ENCODE assay signal across 9 cellular contexts in the genomic region with DNA sequence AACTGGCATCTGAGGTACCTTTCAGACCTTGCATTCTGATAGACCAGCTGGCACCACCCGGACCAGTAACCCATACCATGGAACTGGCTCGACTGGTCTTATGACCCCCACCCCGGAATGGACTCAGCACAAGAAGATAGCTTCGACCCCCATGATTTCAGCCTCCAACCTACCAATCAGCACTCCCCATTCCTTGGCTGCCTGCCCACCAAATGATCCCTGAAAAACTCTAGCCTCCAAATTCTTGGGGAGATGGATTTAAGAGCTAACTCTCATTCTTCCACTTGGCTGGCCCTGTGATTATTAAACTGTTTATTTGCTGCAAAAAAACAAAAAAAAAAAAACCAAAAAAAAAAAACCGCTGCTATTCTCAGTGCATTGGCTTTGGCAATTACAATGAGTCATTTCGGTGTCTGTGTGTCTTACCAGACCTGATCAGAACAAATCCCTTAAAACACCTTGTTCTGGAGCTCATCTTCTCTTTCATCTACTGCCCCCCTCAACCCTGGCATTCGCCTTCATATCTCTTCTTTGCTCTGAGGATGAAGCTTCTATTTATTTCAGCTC.
DNase-seq lines count a peak whose midpoint lies in the region; ATAC-seq and TF ChIP-seq lines count a peak whose summit lies in the region.
"Had no signal": no experiment of that assay in that cellular context is flagged by ENCODE, and none has a peak within 500 bp of the region (broad histone marks: within the 10 kb centered on the region; RNA-seq: fewer than 3 reads in every experiment).

No MANE protein-coding gene starts in this region.

- H3K27ac ChIP-seq in tibial nerve = no peak overlapping the region

- no peak overlapping the region for H3K4me3 ChIP-seq in fibroblast of pulmonary artery (replicated peaks; ENCODE audit: low read depth, low read length)
- no peak overlapping the region for H3K4me3 ChIP-seq in tibial nerve

- peaks cover 0 to 21% (median 0%) of the 10 kb centered on the region in 4 donors for H3K4me1 ChIP-seq in tibial nerve

- H3K36me3 ChIP-seq in tibial nerve = no peaks in the 10 kb centered on the region

- no peak for ATAC-seq in SK-N-SH treated with all-trans-retinoic acid at 6 μM for 48 hours
- no peak for ATAC-seq in stimulated activated effector memory CD8-positive, alpha-beta T cell treated with anti-CD3 and anti-CD28 coated beads, Interleukin-12 subunit alpha, Interleukin-12 subunit beta, amount 100 ng/mL, for 72 hours

- H3K9me3 Mint-ChIP-seq in HFFc6 = no peaks in the 10 kb centered on the region
- no peaks in the 10 kb centered on the region for H3K9me3 Mint-ChIP-seq in stimulated activated effector memory CD8-positive, alpha-beta T cell treated with anti-CD3 and anti-CD28 coated beads, Interleukin-12 subunit alpha, Interleukin-12 subunit beta, amount 100 ng/mL, for 72 hours

- H3K27me3 ChIP-seq in tibial nerve = no peaks in the 10 kb centered on the region

- H3K9me3 ChIP-seq in tibial nerve = no peaks in the 10 kb centered on the region

- TF ChIP-seq EP300 in tibial nerve (IDR thresholded peaks at IDR 0.05) = no peak

- H3K4me3 Mint-ChIP-seq in HFFc6 = peak overlapping the region; percentile 78
- peak overlapping the region; percentile 44 for H3K4me3 Mint-ChIP-seq in stimulated activated effector memory CD8-positive, alpha-beta T cell treated with anti-CD3 and anti-CD28 coated beads, Interleukin-12 subunit alpha, Interleukin-12 subunit beta, amount 100 ng/mL, for 72 hours

- TF ChIP-seq CTCF in HFFc6 (IDR thresholded peaks at IDR 0.05) = no peak
- no peak for TF ChIP-seq CTCF in fibroblast of pulmonary artery (IDR thresholded peaks at IDR 0.05; ENCODE audit: low read length, missing control alignments)
- TF ChIP-seq CTCF in tibial nerve (IDR thresholded peaks at IDR 0.05) = no peak

- peaks cover 18% of the 10 kb centered on the region for H3K27me3 Mint-ChIP-seq in HFFc6 (ENCODE audit: insufficient read depth)

- 63 to 73% methylated on average over 7 of the region's 7 CpGs for WGBS in tibial nerve, 2 donors

- H3K27ac Mint-ChIP-seq in HFFc6 = no peak overlapping the region
- no peak overlapping the region for H3K27ac Mint-ChIP-seq in stimulated activated effector memory CD8-positive, alpha-beta T cell treated with anti-CD3 and anti-CD28 coated beads, Interleukin-12 subunit alpha, Interleukin-12 subunit beta, amount 100 ng/mL, for 72 hours

- H3K4me1 Mint-ChIP-seq in HFFc6 (ENCODE audit: low read depth) = peaks cover 35% of the 10 kb centered on the region
- peaks cover 32% of the 10 kb centered on the region for H3K4me1 Mint-ChIP-seq in stimulated activated effector memory CD8-positive, alpha-beta T cell treated with anti-CD3 and anti-CD28 coated beads, Interleukin-12 subunit alpha, Interleukin-12 subunit beta, amount 100 ng/mL, for 72 hours

- no peak for TF ChIP-seq POLR2A in tibial nerve (IDR thresholded peaks at IDR 0.05)

- no peak for DNase-seq in HFFc6
- peak; percentile 39 for DNase-seq in fibroblast of pulmonary artery (ENCODE audit: low read depth)
- DNase-seq in stimulated activated effector memory CD8-positive, alpha-beta T cell treated with anti-CD3 and anti-CD28 coated beads, Interleukin-12 subunit alpha, Interleukin-12 subunit beta, amount 100 ng/mL, for 72 hours (ENCODE audit: low spot score in 2 of 2) = no peak
- no peak for DNase-seq in tibial nerve (ENCODE audit: low spot score in 2 of 2)
- DNase-seq in GOT3 (lab: John Stamatoyannopoulos, UW) = no peak
- no peak for DNase-seq in amniotic stem cell (lab: John Stamatoyannopoulos, UW)
- DNase-seq: central memory CD4-positive, alpha-beta T cell; NCI-H524 treated with DMSO at 0.1 percent for 48 hours had no signal

- no peaks in the 10 kb centered on the region for H3K36me3 Mint-ChIP-seq in HFFc6 (ENCODE audit: low read depth)
- peaks cover 8% of the 10 kb centered on the region for H3K36me3 Mint-ChIP-seq in stimulated activated effector memory CD8-positive, alpha-beta T cell treated with anti-CD3 and anti-CD28 coated beads, Interleukin-12 subunit alpha, Interleukin-12 subunit beta, amount 100 ng/mL, for 72 hours

TF ChIP-seq in SK-N-SH treated with all-trans-retinoic acid at 6 μM for 48 hours, 23 proteins besides CTCF, POLR2A, EP300 and RAD21:
- TF ChIP-seq ZFP3 (CRISPR knock-in tag; IDR thresholded peaks at IDR 0.05) (no peak), PPARA (CRISPR knock-in tag; IDR thresholded peaks at IDR 0.05; ENCODE audit: borderline replicate concordance) (no peak), ZNF565 (CRISPR knock-in tag; conservative IDR thresholded peaks at IDR 0.05; ENCODE audit: low read depth) (no peak), ARNTL (CRISPR knock-in tag; IDR thresholded peaks at IDR 0.05; ENCODE audit: borderline replicate concordance, low read depth) (no peak), ZNF8 (CRISPR knock-in tag; IDR thresholded peaks at IDR 0.05) (no peak), CSDC2 (CRISPR knock-in tag; IDR thresholded peaks at IDR 0.05) (0 out of 2 replicates have a peak, but pooled peaks have one; percentile 24)
- TF ChIP-seq, protein P1, sequence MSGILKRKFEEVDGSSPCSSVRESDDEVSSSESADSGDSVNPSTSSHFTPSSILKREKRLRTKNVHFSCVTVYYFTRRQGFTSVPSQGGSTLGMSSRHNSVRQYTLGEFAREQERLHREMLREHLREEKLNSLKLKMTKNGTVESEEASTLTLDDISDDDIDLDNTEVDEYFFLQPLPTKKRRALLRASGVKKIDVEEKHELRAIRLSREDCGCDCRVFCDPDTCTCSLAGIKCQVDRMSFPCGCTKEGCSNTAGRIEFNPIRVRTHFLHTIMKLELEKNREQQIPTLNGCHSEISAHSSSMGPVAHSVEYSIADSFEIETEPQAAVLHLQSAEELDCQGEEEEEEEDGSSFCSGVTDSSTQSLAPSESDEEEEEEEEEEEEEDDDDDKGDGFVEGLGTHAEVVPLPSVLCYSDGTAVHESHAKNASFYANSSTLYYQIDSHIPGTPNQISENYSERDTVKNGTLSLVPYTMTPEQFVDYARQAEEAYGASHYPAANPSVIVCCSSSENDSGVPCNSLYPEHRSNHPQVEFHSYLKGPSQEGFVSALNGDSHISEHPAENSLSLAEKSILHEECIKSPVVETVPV (CRISPR knock-in tag; IDR thresholded peaks at IDR 0.05) = no peak
